14 cellular contexts compared by ENCODE assay signal in genomic region chr15:53209396-53210042, GRCh38.
DNase-seq lines count a peak whose midpoint lies in the region; ATAC-seq and TF ChIP-seq lines count a peak whose summit lies in the region.
"Had no signal": no experiment of that assay in that cellular context is flagged by ENCODE, and none has a peak within 500 bp of the region (broad histone marks: within the 10 kb centered on the region; RNA-seq: fewer than 3 reads in every experiment).

No MANE protein-coding gene starts in this region.

- DNase-seq in mammary epithelial cell (peak; percentile 75), breast epithelium (ENCODE audit: low spot score in 2 of 2) (no peak), SJSA1 (ENCODE audit: low read depth in 1 of 2, low spot score in 2 of 2) (no peak), epithelial cell of esophagus (ENCODE audit: low read depth) (peak; percentile 2)
- DNase-seq in activated CD4-positive, alpha-beta T cell treated with anti-CD3 and anti-CD28 coated beads for 4 hours, result no peak
- DNase-seq: 8988T; AML-193; CD8-positive, alpha-beta memory T cell; DMS53; GF-D8 had no signal

- in situ Hi-C loops in mammary epithelial cell (cut with MboI; ENCODE audit: low sequenced_read_pairs in 2 of 2), result no loop called here

- dilution Hi-C loops in mammary epithelial cell (cut with HindIII; ENCODE audit: low sequenced_read_pairs), result no loop called here

- TSS peak; percentile 68 for BruUV-seq in mammary epithelial cell (replicated peaks; lab: Mats Ljungman, UMichigan)

- no peak overlapping the region for H3K9ac ChIP-seq in mammary epithelial cell (ENCODE audit: insufficient read depth, low read length)
- H3K9ac ChIP-seq: BLaER1 had no signal

- intact Hi-C loops in mammary epithelial cell (cut with micrococcal nuclease), result loop anchor here (5.0 to 10.0 kb wide), 3 partner anchors 375 to 877 kb away; no protein-coding TSS in a partner anchor
- intact Hi-C loops in breast epithelium (cut with DNase I; ENCODE audit: low total_unique reads), result no loop called here

- no peak for ATAC-seq in HG03280 (IDR thresholded peaks at IDR 0.05; ENCODE audit: unreplicated experiment)
- ATAC-seq in GM21723 (IDR thresholded peaks at IDR 0.05; ENCODE audit: unreplicated experiment), result no peak
- ATAC-seq: HCT116 had no signal

- 47% methylated on average over 9 of the region's 9 CpGs for WGBS in mammary epithelial cell (ENCODE audit: low coverage, missing lambda C conversion rate)

- H3K4me3 ChIP-seq in mammary epithelial cell (replicated peaks in 1 of 3; ENCODE audit: insufficient read depth in 1 of 3, low read depth in 2 of 3, low read length in 3 of 3) (no peak overlapping the region), breast epithelium (no peak overlapping the region), SJSA1 (no peak overlapping the region), epithelial cell of esophagus (ENCODE audit: low read length) (no peak overlapping the region)
- H3K4me3 ChIP-seq: BLaER1 had no signal

- H3K36me3 ChIP-seq in mammary epithelial cell (ENCODE audit: insufficient read depth, low read length) (no peaks in the 10 kb centered on the region), breast epithelium (no peaks in the 10 kb centered on the region), SJSA1 (no peaks in the 10 kb centered on the region)
- H3K36me3 ChIP-seq: BLaER1 had no signal

- H3K4me1 ChIP-seq in mammary epithelial cell (ENCODE audit: insufficient read depth, low read length) (no peaks in the 10 kb centered on the region), breast epithelium (no peaks in the 10 kb centered on the region), SJSA1 (replicated peaks) (0 out of 2 replicates have a peak, but pooled peaks cover 3% of the 10 kb centered on the region)
- H3K4me1 ChIP-seq: BLaER1 had no signal

- H3K79me2 ChIP-seq in mammary epithelial cell (ENCODE audit: insufficient read depth, low read length), result no peaks in the 10 kb centered on the region

- H3K9me3 ChIP-seq in mammary epithelial cell (replicated peaks; ENCODE audit: insufficient read depth, low read length) (no peaks in the 10 kb centered on the region), breast epithelium (no peaks in the 10 kb centered on the region), SJSA1 (replicated peaks) (no peaks in the 10 kb centered on the region)
- H3K9me3 ChIP-seq: BLaER1 had no signal

- H3K27me3 ChIP-seq in mammary epithelial cell (ENCODE audit: insufficient read depth, low read length), result no peaks in the 10 kb centered on the region
- H3K27me3 ChIP-seq in breast epithelium, result no peaks in the 10 kb centered on the region
- H3K27me3 ChIP-seq in SJSA1 (replicated peaks), result no peaks in the 10 kb centered on the region
- H3K27me3 ChIP-seq: BLaER1 had no signal

- H2AFZ ChIP-seq in mammary epithelial cell (ENCODE audit: low read depth, low read length), result no peak overlapping the region

- peak overlapping the region; percentile 6 for H3K4me2 ChIP-seq in mammary epithelial cell (ENCODE audit: insufficient read depth, low read depth, low read length)
- H3K4me2 ChIP-seq: BLaER1 had no signal

- TF ChIP-seq CTCF in mammary epithelial cell (conservative IDR thresholded peaks at IDR 0.05 in 1 of 2, IDR thresholded peaks at IDR 0.05 in 1 of 2; ENCODE audit: extremely low read depth in 1 of 2, insufficient read depth in 1 of 2, low read depth in 1 of 2, low read length in 2 of 2) (no peak), breast epithelium (IDR thresholded peaks at IDR 0.05) (no peak), epithelial cell of esophagus (IDR thresholded peaks at IDR 0.05; ENCODE audit: insufficient read depth, low read depth, low read length, missing control alignments) (no peak)

- CTCF ChIA-PET in mammary epithelial cell (lab: Charles Lee; ENCODE audit: low non-redundant PET), result interaction anchor here (0.7 kb wide), 1 partner anchor 445 kb away, joined by 4 read pairs; no protein-coding TSS in a partner anchor

- no peak for TF ChIP-seq POLR2A in breast epithelium (IDR thresholded peaks at IDR 0.05)

- no peaks in the 10 kb centered on the region for H4K20me1 ChIP-seq in mammary epithelial cell (ENCODE audit: insufficient read depth, low read length)
- H4K20me1 ChIP-seq: BLaER1 had no signal

- H3K27ac ChIP-seq in mammary epithelial cell (ENCODE audit: insufficient read depth, low read depth, low read length) (peak overlapping the region; percentile 59), breast epithelium (no peak overlapping the region), SJSA1 (peak overlapping the region; percentile 38)
- H3K27ac ChIP-seq: BLaER1 had no signal

Comparison
In these comparisons a context has a peak if more than half of its experiments do, and no peak if none do; other contexts are left out.
1. DNase-seq: peak in mammary epithelial cell (single experiment) and epithelial cell of esophagus (single experiment); none in breast epithelium (0 of 2), SJSA1 (0 of 2) and activated CD4-positive, alpha-beta T cell treated with anti-CD3 and anti-CD28 coated beads for 4 hours (0 of 2).
2. H3K27ac ChIP-seq: peak in mammary epithelial cell (single experiment) and SJSA1 (single experiment); none in breast epithelium (0 of 2).